Comparison of ENCODE assay signal across 1 cellular context in genomic region chr22:21937041-21937820, GRCh38.
A peak's percentile ranks its signal among the peaks of the same experiment; 100 is the strongest.
TF ChIP-seq lines count a peak whose summit lies in the region.

No MANE protein-coding gene starts in this region.

TF ChIP-seq in H1, 55 proteins besides CTCF, POLR2A, EP300 and RAD21:
- TF ChIP-seq POLR2AphosphoS5 (IDR thresholded peaks at IDR 0.05; ENCODE audit: low read depth, low read length) (no peak), SUZ12 (IDR thresholded peaks at IDR 0.05; ENCODE audit: low read length) (0 out of 2 replicates have a peak, but pooled peaks have one; percentile 3)
